ENCODE assay signal across 1 cellular context in the genomic region with DNA sequence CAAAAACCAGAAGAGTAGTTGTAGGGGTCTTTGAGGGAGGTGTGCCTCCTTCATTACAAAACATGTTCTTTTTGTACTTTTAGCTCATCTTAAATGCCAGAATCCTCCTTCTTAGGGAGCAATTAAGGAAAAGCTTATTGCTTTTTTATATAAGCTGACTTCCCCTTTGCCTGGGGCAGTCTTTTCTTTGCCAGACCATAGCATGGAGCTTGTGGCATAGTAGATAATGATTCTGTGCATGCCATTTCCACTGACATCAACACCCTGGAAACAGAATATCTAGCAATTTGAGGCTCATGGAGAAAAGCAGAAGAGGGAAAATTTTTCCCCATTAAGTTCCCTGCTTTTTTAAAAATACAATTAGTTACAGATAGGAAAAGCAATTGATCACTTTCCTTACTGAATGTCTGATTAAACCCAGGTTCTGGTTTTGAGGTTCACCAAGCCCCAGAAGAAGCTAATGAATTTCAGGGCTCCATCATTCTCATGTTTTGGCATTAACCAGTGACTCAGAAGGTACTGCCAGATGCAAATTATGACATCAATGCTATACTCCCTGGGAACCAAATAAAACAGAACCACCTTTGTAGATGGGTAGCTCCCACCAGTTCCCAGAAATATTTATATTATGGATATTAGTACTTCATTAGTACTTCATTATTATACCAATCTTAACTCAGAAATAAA.
TF ChIP-seq lines count a peak whose summit lies in the region.

No MANE protein-coding gene starts in this region.

TF ChIP-seq in SK-N-SH, 30 proteins besides CTCF, POLR2A, EP300 and RAD21 (continued from another document):
- TF ChIP-seq, protein P1, sequence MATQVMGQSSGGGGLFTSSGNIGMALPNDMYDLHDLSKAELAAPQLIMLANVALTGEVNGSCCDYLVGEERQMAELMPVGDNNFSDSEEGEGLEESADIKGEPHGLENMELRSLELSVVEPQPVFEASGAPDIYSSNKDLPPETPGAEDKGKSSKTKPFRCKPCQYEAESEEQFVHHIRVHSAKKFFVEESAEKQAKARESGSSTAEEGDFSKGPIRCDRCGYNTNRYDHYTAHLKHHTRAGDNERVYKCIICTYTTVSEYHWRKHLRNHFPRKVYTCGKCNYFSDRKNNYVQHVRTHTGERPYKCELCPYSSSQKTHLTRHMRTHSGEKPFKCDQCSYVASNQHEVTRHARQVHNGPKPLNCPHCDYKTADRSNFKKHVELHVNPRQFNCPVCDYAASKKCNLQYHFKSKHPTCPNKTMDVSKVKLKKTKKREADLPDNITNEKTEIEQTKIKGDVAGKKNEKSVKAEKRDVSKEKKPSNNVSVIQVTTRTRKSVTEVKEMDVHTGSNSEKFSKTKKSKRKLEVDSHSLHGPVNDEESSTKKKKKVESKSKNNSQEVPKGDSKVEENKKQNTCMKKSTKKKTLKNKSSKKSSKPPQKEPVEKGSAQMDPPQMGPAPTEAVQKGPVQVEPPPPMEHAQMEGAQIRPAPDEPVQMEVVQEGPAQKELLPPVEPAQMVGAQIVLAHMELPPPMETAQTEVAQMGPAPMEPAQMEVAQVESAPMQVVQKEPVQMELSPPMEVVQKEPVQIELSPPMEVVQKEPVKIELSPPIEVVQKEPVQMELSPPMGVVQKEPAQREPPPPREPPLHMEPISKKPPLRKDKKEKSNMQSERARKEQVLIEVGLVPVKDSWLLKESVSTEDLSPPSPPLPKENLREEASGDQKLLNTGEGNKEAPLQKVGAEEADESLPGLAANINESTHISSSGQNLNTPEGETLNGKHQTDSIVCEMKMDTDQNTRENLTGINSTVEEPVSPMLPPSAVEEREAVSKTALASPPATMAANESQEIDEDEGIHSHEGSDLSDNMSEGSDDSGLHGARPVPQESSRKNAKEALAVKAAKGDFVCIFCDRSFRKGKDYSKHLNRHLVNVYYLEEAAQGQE (IDR thresholded peaks at IDR 0.05; ENCODE audit: low read depth, low read length) = no peak
- TF ChIP-seq ELF1 (IDR thresholded peaks at IDR 0.05) (no peak), POLR2AphosphoS5 (IDR thresholded peaks at IDR 0.05; ENCODE audit: low read depth, low read length) (no peak), GATA2 (CRISPR knock-in tag; IDR thresholded peaks at IDR 0.05) (no peak), MXI1 (IDR thresholded peaks at IDR 0.05; ENCODE audit: low read depth, low read length) (no peak)
- TF ChIP-seq, protein P2, sequence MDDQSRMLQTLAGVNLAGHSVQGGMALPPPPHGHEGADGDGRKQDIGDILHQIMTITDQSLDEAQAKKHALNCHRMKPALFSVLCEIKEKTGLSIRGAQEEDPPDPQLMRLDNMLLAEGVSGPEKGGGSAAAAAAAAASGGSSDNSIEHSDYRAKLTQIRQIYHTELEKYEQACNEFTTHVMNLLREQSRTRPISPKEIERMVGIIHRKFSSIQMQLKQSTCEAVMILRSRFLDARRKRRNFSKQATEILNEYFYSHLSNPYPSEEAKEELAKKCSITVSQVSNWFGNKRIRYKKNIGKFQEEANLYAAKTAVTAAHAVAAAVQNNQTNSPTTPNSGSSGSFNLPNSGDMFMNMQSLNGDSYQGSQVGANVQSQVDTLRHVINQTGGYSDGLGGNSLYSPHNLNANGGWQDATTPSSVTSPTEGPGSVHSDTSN (IDR thresholded peaks at IDR 0.05) = no peak
- TF ChIP-seq, protein P3, sequence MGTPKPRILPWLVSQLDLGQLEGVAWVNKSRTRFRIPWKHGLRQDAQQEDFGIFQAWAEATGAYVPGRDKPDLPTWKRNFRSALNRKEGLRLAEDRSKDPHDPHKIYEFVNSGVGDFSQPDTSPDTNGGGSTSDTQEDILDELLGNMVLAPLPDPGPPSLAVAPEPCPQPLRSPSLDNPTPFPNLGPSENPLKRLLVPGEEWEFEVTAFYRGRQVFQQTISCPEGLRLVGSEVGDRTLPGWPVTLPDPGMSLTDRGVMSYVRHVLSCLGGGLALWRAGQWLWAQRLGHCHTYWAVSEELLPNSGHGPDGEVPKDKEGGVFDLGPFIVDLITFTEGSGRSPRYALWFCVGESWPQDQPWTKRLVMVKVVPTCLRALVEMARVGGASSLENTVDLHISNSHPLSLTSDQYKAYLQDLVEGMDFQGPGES (IDR thresholded peaks at IDR 0.05; ENCODE audit: low read depth, low read length) = no peak
- TF ChIP-seq, protein P4, sequence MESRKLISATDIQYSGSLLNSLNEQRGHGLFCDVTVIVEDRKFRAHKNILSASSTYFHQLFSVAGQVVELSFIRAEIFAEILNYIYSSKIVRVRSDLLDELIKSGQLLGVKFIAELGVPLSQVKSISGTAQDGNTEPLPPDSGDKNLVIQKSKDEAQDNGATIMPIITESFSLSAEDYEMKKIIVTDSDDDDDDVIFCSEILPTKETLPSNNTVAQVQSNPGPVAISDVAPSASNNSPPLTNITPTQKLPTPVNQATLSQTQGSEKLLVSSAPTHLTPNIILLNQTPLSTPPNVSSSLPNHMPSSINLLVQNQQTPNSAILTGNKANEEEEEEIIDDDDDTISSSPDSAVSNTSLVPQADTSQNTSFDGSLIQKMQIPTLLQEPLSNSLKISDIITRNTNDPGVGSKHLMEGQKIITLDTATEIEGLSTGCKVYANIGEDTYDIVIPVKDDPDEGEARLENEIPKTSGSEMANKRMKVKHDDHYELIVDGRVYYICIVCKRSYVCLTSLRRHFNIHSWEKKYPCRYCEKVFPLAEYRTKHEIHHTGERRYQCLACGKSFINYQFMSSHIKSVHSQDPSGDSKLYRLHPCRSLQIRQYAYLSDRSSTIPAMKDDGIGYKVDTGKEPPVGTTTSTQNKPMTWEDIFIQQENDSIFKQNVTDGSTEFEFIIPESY (IDR thresholded peaks at IDR 0.05; ENCODE audit: borderline replicate concordance, low read depth) = no peak
TF ChIP-seq in SK-N-SH: peak in this region for 0.
